ENCODE assay signal across 28 cellular contexts in the genomic region with DNA sequence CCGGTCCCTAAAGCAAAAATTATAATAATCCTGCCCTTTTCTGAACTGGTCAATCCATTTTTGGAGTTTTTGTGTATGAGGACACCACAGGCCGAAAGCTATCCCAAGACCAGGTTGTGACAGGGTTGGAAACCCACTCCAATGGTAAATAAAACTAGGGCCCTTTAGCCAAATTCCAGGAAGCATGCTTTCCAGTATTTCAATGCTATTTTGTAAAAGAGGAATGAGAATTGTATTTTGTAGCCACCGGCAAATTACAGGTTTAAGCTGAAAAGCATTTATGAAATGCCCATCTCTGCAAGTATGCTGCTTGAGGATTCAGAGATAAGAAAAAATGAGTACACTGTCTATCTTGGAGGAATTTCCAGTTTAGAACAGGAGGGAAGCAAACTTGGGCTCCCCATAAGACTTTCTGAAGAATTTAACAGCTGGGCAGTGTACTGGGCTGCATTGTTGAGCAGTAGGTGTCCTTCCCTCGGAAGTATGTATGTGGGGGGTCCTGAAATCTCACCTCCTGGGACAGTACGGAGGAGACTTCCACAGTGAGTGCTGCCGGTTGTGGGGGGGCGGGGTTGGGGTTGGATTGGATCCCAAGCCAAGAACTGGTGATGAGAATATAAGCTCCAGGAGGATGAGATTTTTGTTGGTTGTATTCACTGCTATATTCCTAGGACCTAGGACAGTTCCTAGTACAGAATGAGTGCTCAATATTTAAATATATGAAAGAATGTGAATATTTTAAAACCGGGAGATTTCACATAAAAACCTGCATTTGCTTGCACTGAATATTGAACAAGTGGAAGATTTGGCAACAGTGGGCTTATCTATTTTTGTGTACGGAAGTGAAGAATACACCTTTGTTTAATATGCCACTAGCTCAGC.
"Had no signal": no experiment of that assay in that cellular context is flagged by ENCODE, and none has a peak within 500 bp of the region (broad histone marks: within the 10 kb centered on the region; RNA-seq: fewer than 3 reads in every experiment).

No MANE protein-coding gene starts in this region.

- H3K27ac ChIP-seq: left lung, lower lobe of right lung, neutrophil, parathyroid adenoma, psoas muscle, right lobe of liver, tibial nerve, upper lobe of left lung, vagina had no signal

- H3K27me3 Mint-ChIP-seq: stimulated activated memory B cell treated with anti-CD40 and anti-IgM and Interleukin-4, amounts not matched to agents 10 μg/mL and 1 μg/mL and 100 μg/mL, for 72 hours; stimulated activated naive CD8-positive, alpha-beta T cell treated with anti-CD3 and anti-CD28 coated beads, Interleukin-15, amount 100 ng/mL, for 72 hours had no signal

- DNase-seq: hippocampal formation; immature natural killer cell; kidney; left colon; left lung; lower lobe of right lung; mammary epithelial cell; mesenchymal stem cell; naive thymus-derived CD8-positive, alpha-beta T cell; occipital lobe; psoas muscle; right lobe of liver; stimulated activated CD4-positive, alpha-beta T cell treated with anti-CD3 and anti-CD28 coated beads, Interleukin-1b, Interleukin-23, amount 100 ng/mL, for 48 hours; stimulated activated CD4-positive, alpha-beta T cell treated with anti-CD3 and anti-CD28 coated beads, Interleukin-2, amount 100 ng/mL, for 48 hours; stimulated activated CD4-positive, alpha-beta T cell treated with anti-CD3 and anti-CD28 coated beads, Interleukin-4, amount 100 ng/mL, for 4 hours; stimulated activated CD8-positive, alpha-beta memory T cell treated with anti-CD3 and anti-CD28 coated beads, Interleukin-4, amount 100 ng/mL, for 48 hours; stimulated activated naive CD4-positive, alpha-beta T cell treated with Interleukin-2 at 50 U/mL for 16 hours; stimulated activated naive CD8-positive, alpha-beta T cell treated with anti-CD3 and anti-CD28 coated beads, Interleukin-15, amount 100 ng/mL, for 72 hours; substantia nigra; upper lobe of left lung had no signal

- H3K79me2 ChIP-seq: parathyroid adenoma had no signal

- H2AFZ ChIP-seq: parathyroid adenoma had no signal

- H3K4me2 ChIP-seq: smooth muscle cell had no signal

- H3K9me3 Mint-ChIP-seq: neural crest cell; stimulated activated naive CD8-positive, alpha-beta T cell treated with anti-CD3 and anti-CD28 coated beads, Interleukin-15, amount 100 ng/mL, for 72 hours had no signal

- H3K4me3 Mint-ChIP-seq: immature natural killer cell; naive thymus-derived CD8-positive, alpha-beta T cell; nephron; neural crest cell; stimulated activated memory B cell treated with anti-CD40 and anti-IgM and Interleukin-4, amounts not matched to agents 10 μg/mL and 1 μg/mL and 100 μg/mL, for 72 hours; stimulated activated naive CD8-positive, alpha-beta T cell treated with anti-CD3 and anti-CD28 coated beads, Interleukin-15, amount 100 ng/mL, for 72 hours had no signal

- H3K36me3 ChIP-seq: left lung, lower lobe of right lung, neutrophil, right lobe of liver, upper lobe of left lung, vagina had no signal

- H3K27ac Mint-ChIP-seq: immature natural killer cell; naive thymus-derived CD8-positive, alpha-beta T cell; nephron; stimulated activated memory B cell treated with anti-CD40 and anti-IgM and Interleukin-4, amounts not matched to agents 10 μg/mL and 1 μg/mL and 100 μg/mL, for 72 hours; stimulated activated naive CD8-positive, alpha-beta T cell treated with anti-CD3 and anti-CD28 coated beads, Interleukin-15, amount 100 ng/mL, for 72 hours had no signal

- ATAC-seq: left colon; left lung; lower lobe of right lung; naive thymus-derived CD8-positive, alpha-beta T cell; psoas muscle; right lobe of liver; stimulated activated memory B cell treated with anti-CD40 and anti-IgM and Interleukin-4, amounts not matched to agents 10 μg/mL and 1 μg/mL and 100 μg/mL, for 72 hours; stimulated activated naive CD8-positive, alpha-beta T cell treated with anti-CD3 and anti-CD28 coated beads, Interleukin-15, amount 100 ng/mL, for 72 hours had no signal

- H3K4me3 ChIP-seq: left lung, lower lobe of right lung, psoas muscle, right lobe of liver, smooth muscle cell, tibial nerve, upper lobe of left lung, vagina had no signal

- H3K4me1 Mint-ChIP-seq: immature natural killer cell; nephron; neural crest cell; stimulated activated memory B cell treated with anti-CD40 and anti-IgM and Interleukin-4, amounts not matched to agents 10 μg/mL and 1 μg/mL and 100 μg/mL, for 72 hours; stimulated activated naive CD8-positive, alpha-beta T cell treated with anti-CD3 and anti-CD28 coated beads, Interleukin-15, amount 100 ng/mL, for 72 hours had no signal

- H3K27me3 ChIP-seq: left lung, neutrophil, right lobe of liver, tibial nerve, upper lobe of left lung, vagina had no signal

- H3K9me3 ChIP-seq: left lung, lower lobe of right lung, neutrophil, psoas muscle, right lobe of liver, upper lobe of left lung, vagina had no signal

- H3K4me1 ChIP-seq: left lung, lower lobe of right lung, parathyroid adenoma, psoas muscle, right lobe of liver, tibial nerve, upper lobe of left lung, vagina had no signal
